ENCODE assay signal across 16 cellular contexts in the genomic region with DNA sequence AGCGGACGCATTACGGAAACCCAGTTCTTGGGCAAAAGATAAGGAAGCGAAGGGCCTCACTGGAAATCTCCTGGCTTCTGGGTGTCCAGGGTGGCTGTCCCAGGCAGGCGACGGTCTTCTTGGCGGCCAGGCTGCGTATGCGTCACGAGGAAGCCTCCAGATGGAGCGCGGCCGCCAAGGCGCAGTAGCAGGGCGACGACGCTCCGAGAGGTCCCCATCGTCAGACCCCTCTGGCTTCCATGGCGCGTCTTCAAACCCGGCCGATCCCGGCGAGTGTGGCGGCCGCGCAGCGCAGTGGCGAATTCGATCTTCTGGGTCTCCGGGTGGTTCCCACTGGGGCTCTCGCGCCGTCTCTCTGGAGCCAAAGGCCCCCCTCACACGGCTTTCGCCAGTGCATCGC. TPM values are rescaled to one million over a fixed set of nuclear protein-coding genes. Genes with fewer than 3 reads are reported as not detected.
DNase-seq lines count a peak whose midpoint lies in the region; ATAC-seq, FAIRE-seq and TF ChIP-seq lines count a peak whose summit lies in the region.
"Had no signal": no experiment of that assay in that cellular context is flagged by ENCODE, and none has a peak within 500 bp of the region (broad histone marks: within the 10 kb centered on the region; RNA-seq: fewer than 3 reads in every experiment).

No MANE protein-coding gene starts in this region.

- H3K36me3 ChIP-seq in astrocyte (ENCODE audit: insufficient read depth, low read length) (no peaks in the 10 kb centered on the region), urinary bladder (ENCODE audit: insufficient read depth) (no peaks in the 10 kb centered on the region)
- H3K36me3 ChIP-seq: WERI-Rb-1 had no signal

- ATAC-seq in stimulated activated naive CD8-positive, alpha-beta T cell treated with anti-CD3 and anti-CD28 coated beads, Interleukin-15, Interleukin-2, amounts not matched to agents 100 U/mL and 50 U/mL, for 24 hours: no peak
- ATAC-seq in memory B cell (ENCODE audit: low read depth) (no peak), HG03196 (IDR thresholded peaks at IDR 0.05; ENCODE audit: unreplicated experiment) (no peak), GM18858 (IDR thresholded peaks at IDR 0.05; ENCODE audit: unreplicated experiment) (no peak)
- ATAC-seq: sciatic nerve had no signal

- no peak for FAIRE-seq in astrocyte (lab: Jason Lieb, UNC)

- no peak overlapping the region for H3K27ac Mint-ChIP-seq in stimulated activated naive CD8-positive, alpha-beta T cell treated with anti-CD3 and anti-CD28 coated beads, Interleukin-15, Interleukin-2, amounts not matched to agents 100 ng/mL and 50 ng/mL, for 24 hours
- no peak overlapping the region for H3K27ac Mint-ChIP-seq in astrocyte (ENCODE audit: unreplicated experiment)
- H3K27ac Mint-ChIP-seq in memory B cell: no peak overlapping the region

- H3K4me3 ChIP-seq in astrocyte (ENCODE audit: insufficient read depth, low read depth, low read length) (no peak overlapping the region), urinary bladder (ENCODE audit: low read depth, low read length) (peak overlapping the region; percentile 26)

- no peaks in the 10 kb centered on the region for H4K20me1 ChIP-seq in astrocyte (ENCODE audit: insufficient read depth, low read length)

- peaks cover 4% of the 10 kb centered on the region for H3K27me3 Mint-ChIP-seq in stimulated activated naive CD8-positive, alpha-beta T cell treated with anti-CD3 and anti-CD28 coated beads, Interleukin-15, Interleukin-2, amounts not matched to agents 100 ng/mL and 50 ng/mL, for 24 hours
- H3K27me3 Mint-ChIP-seq in astrocyte (ENCODE audit: low read depth, unreplicated experiment): peaks cover 2% of the 10 kb centered on the region
- peaks cover 10% of the 10 kb centered on the region for H3K27me3 Mint-ChIP-seq in memory B cell

- H3K9ac ChIP-seq in astrocyte (ENCODE audit: low read length): no peak overlapping the region

- H3K27ac ChIP-seq in astrocyte (ENCODE audit: low read depth, low read length) (no peak overlapping the region), urinary bladder (ENCODE audit: low read depth) (no peak overlapping the region)
- H3K27ac ChIP-seq: WERI-Rb-1 had no signal

- H3K4me2 ChIP-seq in astrocyte (ENCODE audit: low read length): peak overlapping the region; percentile 56

- TF ChIP-seq CTCF in astrocyte (IDR thresholded peaks at IDR 0.05; ENCODE audit: insufficient read depth, low read depth, low read length): no peak

- H3K4me1 Mint-ChIP-seq in stimulated activated naive CD8-positive, alpha-beta T cell treated with anti-CD3 and anti-CD28 coated beads, Interleukin-15, Interleukin-2, amounts not matched to agents 100 ng/mL and 50 ng/mL, for 24 hours (ENCODE audit: low read depth): peaks cover 20% of the 10 kb centered on the region
- H3K4me1 Mint-ChIP-seq in astrocyte (ENCODE audit: low read depth, unreplicated experiment): peaks cover 2% of the 10 kb centered on the region
- H3K4me1 Mint-ChIP-seq in memory B cell: peaks cover 3% of the 10 kb centered on the region

- 39% methylated on average over 38 of the region's 38 CpGs for WGBS in urinary bladder

- no peaks in the 10 kb centered on the region for H3K9me3 ChIP-seq in astrocyte (ENCODE audit: insufficient read depth, low read depth, low read length)

- no peaks in the 10 kb centered on the region for H3K36me3 Mint-ChIP-seq in stimulated activated naive CD8-positive, alpha-beta T cell treated with anti-CD3 and anti-CD28 coated beads, Interleukin-15, Interleukin-2, amounts not matched to agents 100 ng/mL and 50 ng/mL, for 24 hours (ENCODE audit: low read depth)
- H3K36me3 Mint-ChIP-seq in astrocyte (ENCODE audit: low read depth, unreplicated experiment) (no peaks in the 10 kb centered on the region), memory B cell (no peaks in the 10 kb centered on the region)

- no peaks in the 10 kb centered on the region for H3K79me2 ChIP-seq in astrocyte (ENCODE audit: insufficient read depth, low read length)

- H2AFZ ChIP-seq in astrocyte (ENCODE audit: low read depth, low read length): peak overlapping the region; percentile 19

- no peak for DNase-seq in stimulated activated naive CD8-positive, alpha-beta T cell treated with anti-CD3 and anti-CD28 coated beads, Interleukin-15, Interleukin-2, amounts not matched to agents 100 U/mL and 50 U/mL, for 24 hours
- DNase-seq in astrocyte (ENCODE audit: low read depth) (no peak), memory B cell (ENCODE audit: low spot score in 2 of 2) (no peak), COR-L47 (lab: John Stamatoyannopoulos, UW) (no peak)
- DNase-seq: activated naive CD4-positive, alpha-beta T cell treated with Interleukin-2 at 50 U/mL for 16 hours; effector CD4-positive, alpha-beta T cell; H7; midbrain; NCI-H1436; NCI-H524 treated with DMSO at 0.1 percent for 48 hours; WERI-Rb-1 had no signal

- H3K9me3 Mint-ChIP-seq in stimulated activated naive CD8-positive, alpha-beta T cell treated with anti-CD3 and anti-CD28 coated beads, Interleukin-15, Interleukin-2, amounts not matched to agents 100 ng/mL and 50 ng/mL, for 24 hours: no peaks in the 10 kb centered on the region
- H3K9me3 Mint-ChIP-seq in astrocyte (ENCODE audit: unreplicated experiment) (no peaks in the 10 kb centered on the region), memory B cell (no peaks in the 10 kb centered on the region)

- H3K4me1 ChIP-seq in astrocyte (ENCODE audit: insufficient read depth, low read length): peaks cover 3% of the 10 kb centered on the region
- no peaks in the 10 kb centered on the region for H3K4me1 ChIP-seq in urinary bladder (ENCODE audit: insufficient read depth)

- H3K4me3 Mint-ChIP-seq in stimulated activated naive CD8-positive, alpha-beta T cell treated with anti-CD3 and anti-CD28 coated beads, Interleukin-15, Interleukin-2, amounts not matched to agents 100 ng/mL and 50 ng/mL, for 24 hours: peak overlapping the region; percentile 48
- no peak overlapping the region for H3K4me3 Mint-ChIP-seq in astrocyte (ENCODE audit: unreplicated experiment)
- H3K4me3 Mint-ChIP-seq in memory B cell: peak overlapping the region; percentile 34

- peaks cover 2% of the 10 kb centered on the region for H3K27me3 ChIP-seq in astrocyte (ENCODE audit: insufficient read depth, low read length)

RNA-seq across cellular contexts. Expression of a gene that starts 13.8 kb away (rescaled TPM):
- total RNA-seq in astrocyte: not detected in 2 replicates
- not detected for total RNA-seq in urinary bladder
- polyA plus RNA-seq in urinary bladder: not detected
- total RNA-seq: H7, sciatic nerve had no signal

RNA-seq across cellular contexts. Expression of a gene that starts 54.2 kb away (rescaled TPM):
- total RNA-seq in astrocyte (0.07 TPM in 1 of 2 replicates, not detected in the other), urinary bladder (0.37 TPM)
- polyA plus RNA-seq in urinary bladder: 0.32 TPM
- total RNA-seq: H7 had no signal
